In genomic region chr2:151973901-151974199, GRCh38 we compare ENCODE assay signal across 8 cellular contexts.
DNase-seq lines count a peak whose midpoint lies in the region; ATAC-seq, FAIRE-seq and TF ChIP-seq lines count a peak whose summit lies in the region.

No MANE protein-coding gene starts in this region.

- no peak overlapping the region for H3K27ac ChIP-seq in HEK293 (ENCODE audit: extremely low read depth, low read depth, low read length)
- no peak overlapping the region for H3K27ac ChIP-seq in pancreas
- H3K27ac ChIP-seq in kidney (ENCODE audit: low read depth in 2 of 2, low read length in 2 of 2): no peak overlapping the region

- no peak overlapping the region for H3K4me3 ChIP-seq in HEK293 (ENCODE audit: low read depth, low read length)
- no peak overlapping the region for H3K4me3 ChIP-seq in pancreas
- no peak overlapping the region for H3K4me3 ChIP-seq in kidney (ENCODE audit: low read length in 2 of 2)

- peaks cover 3% of the 10 kb centered on the region; the same call in 1 of the 2 replicates for H3K4me1 ChIP-seq in HEK293 (ENCODE audit: control insufficient read depth, insufficient read depth, low read length)
- no peaks in the 10 kb centered on the region for H3K4me1 ChIP-seq in pancreas
- peaks cover 3 to 5% of the 10 kb centered on the region in 2 donors for H3K4me1 ChIP-seq in kidney (ENCODE audit: control insufficient read depth in 1 of 2, insufficient read depth in 1 of 2, low read depth in 1 of 2, low read length in 2 of 2)

- peak; percentile 64 for DNase-seq in NCI-H774 (lab: John Stamatoyannopoulos, UW)
- DNase-seq in fibroblast of peridontal ligament (ENCODE audit: extremely low read depth): peak; percentile 9
- no peak for DNase-seq in pancreas
- no peak for DNase-seq in kidney

- intact Hi-C loops in pancreas (cut with DNase I) (no loop called here), kidney (cut with DNase I) (no loop called here)

- WGBS in pancreas, 2 donors: 50 to 51% methylated on average over 8 of the region's 8 CpGs

- CTCF ChIA-PET in HEK293 (lab: Yijun Ruan, JAX): interaction anchor here (0.5 to 2.3 kb wide), 4 partner anchors 25 to 1029 kb away, joined by 3 to 11 read pairs (median 6); no protein-coding TSS in a partner anchor

- FAIRE-seq in pancreas (lab: Jason Lieb, UNC) (no peak), kidney (lab: Jason Lieb, UNC) (no peak)

- POLR2A ChIA-PET in HEK293 (lab: Yijun Ruan, JAX): no interaction called here

- no peak overlapping the region for H3K9ac ChIP-seq in kidney (ENCODE audit: low read length in 2 of 2)

- H3K27me3 ChIP-seq in pancreas: no peaks in the 10 kb centered on the region

- H3K9me3 ChIP-seq in HEK293 (ENCODE audit: control insufficient read depth, insufficient read depth, low read depth, low read length): no peaks in the 10 kb centered on the region
- no peaks in the 10 kb centered on the region for H3K9me3 ChIP-seq in pancreas
- H3K9me3 ChIP-seq in kidney (ENCODE audit: control insufficient read depth in 1 of 2, low read length in 2 of 2): no peaks in the 10 kb centered on the region

- H3K36me3 ChIP-seq in HEK293 (ENCODE audit: control insufficient read depth in 2 of 2, insufficient read depth in 1 of 2, low read length in 2 of 2): no peaks in the 10 kb centered on the region
- H3K36me3 ChIP-seq in pancreas: no peaks in the 10 kb centered on the region
- H3K36me3 ChIP-seq in kidney (ENCODE audit: control insufficient read depth in 1 of 2, insufficient read depth in 2 of 2, low read length in 2 of 2): no peaks in the 10 kb centered on the region

- TF ChIP-seq CTCF in HEK293 (tag by site-specific recombination; IDR thresholded peaks at IDR 0.05) (no peak), pancreas (IDR thresholded peaks at IDR 0.05) (no peak), kidney (IDR thresholded peaks at IDR 0.05; ENCODE audit: borderline replicate concordance, extremely low read depth, insufficient read depth) (no peak)

- peak in 3 of 4 donors; percentile 37 to 69 (median 56) for ATAC-seq in pancreas
- ATAC-seq in GM21786 (IDR thresholded peaks at IDR 0.05; ENCODE audit: unreplicated experiment): no peak
- ATAC-seq in GM18519 (IDR thresholded peaks at IDR 0.05; ENCODE audit: low FRiP score, unreplicated experiment): no peak
- no peak for ATAC-seq in GM19395 (IDR thresholded peaks at IDR 0.05; ENCODE audit: unreplicated experiment)

TF ChIP-seq in HEK293, 187 proteins besides CTCF, POLR2A, EP300 and RAD21:
- TF ChIP-seq ZNF654 (tag by site-specific recombination; IDR thresholded peaks at IDR 0.05; ENCODE audit: low read depth): no peak
- TF ChIP-seq ZNF561 (tag by site-specific recombination; IDR thresholded peaks at IDR 0.05; ENCODE audit: borderline replicate concordance): 0 out of 2 replicates have a peak, but pooled peaks have one; percentile 13

Comparison
In these comparisons a context has a peak if more than half of its experiments do, and no peak if none do; other contexts are left out.
1. DNase-seq: peak in NCI-H774 (single experiment) and fibroblast of peridontal ligament (single experiment); none in pancreas (0 of 6) and kidney (single experiment).
2. ATAC-seq: peak in pancreas (3 of 4); none in GM21786 (single experiment), GM18519 (single experiment) and GM19395 (single experiment).